Comparison of ENCODE assay signal across 1 cellular context in the genomic region with DNA sequence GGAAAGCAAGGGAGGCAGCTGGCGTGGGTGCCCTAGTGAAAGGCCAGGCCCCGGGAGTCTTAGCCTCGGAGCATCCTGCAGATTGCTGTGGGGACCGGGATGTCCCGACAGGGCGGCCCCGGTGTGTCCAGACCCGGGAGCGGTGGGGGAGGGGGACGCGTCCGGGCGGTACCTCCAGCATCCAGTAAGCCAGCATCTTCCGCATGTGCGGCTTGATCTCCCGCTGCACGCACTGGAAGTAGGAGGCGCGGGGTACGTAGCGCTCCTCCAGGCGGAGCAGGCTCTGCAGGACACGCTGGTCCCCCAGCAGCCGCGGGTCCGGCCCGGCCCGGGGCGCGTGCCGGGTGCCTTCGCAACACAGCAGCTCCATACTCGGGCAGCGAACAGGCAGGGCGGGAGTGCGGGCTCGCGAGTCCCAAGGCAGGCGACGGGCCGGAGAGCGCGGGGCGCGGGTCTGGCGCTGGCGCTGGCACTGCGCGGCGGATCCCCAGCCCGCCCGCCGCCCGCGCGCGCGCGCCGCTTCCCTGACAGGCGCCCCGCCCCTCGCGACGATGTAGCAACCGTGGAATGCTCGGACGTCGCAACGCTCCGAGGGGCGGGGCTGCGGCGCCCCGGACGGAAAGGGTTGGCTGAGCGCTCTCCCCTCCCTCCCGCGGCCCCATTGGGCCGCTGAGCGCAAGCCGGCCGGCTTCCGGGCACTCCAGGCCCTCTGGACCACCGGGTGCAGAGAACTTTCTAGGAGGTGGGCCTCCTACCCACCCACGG.
TF ChIP-seq lines count a peak whose summit lies in the region.

A gene (minus strand): TSS at position 529 of the 765 bp plus-strand sequence. CDS start 159 bp downstream, at position 370.

TF ChIP-seq in HepG2, 621 proteins besides CTCF, POLR2A, EP300 and RAD21 (continued from another document and continues in another):
- TF ChIP-seq, protein P1, sequence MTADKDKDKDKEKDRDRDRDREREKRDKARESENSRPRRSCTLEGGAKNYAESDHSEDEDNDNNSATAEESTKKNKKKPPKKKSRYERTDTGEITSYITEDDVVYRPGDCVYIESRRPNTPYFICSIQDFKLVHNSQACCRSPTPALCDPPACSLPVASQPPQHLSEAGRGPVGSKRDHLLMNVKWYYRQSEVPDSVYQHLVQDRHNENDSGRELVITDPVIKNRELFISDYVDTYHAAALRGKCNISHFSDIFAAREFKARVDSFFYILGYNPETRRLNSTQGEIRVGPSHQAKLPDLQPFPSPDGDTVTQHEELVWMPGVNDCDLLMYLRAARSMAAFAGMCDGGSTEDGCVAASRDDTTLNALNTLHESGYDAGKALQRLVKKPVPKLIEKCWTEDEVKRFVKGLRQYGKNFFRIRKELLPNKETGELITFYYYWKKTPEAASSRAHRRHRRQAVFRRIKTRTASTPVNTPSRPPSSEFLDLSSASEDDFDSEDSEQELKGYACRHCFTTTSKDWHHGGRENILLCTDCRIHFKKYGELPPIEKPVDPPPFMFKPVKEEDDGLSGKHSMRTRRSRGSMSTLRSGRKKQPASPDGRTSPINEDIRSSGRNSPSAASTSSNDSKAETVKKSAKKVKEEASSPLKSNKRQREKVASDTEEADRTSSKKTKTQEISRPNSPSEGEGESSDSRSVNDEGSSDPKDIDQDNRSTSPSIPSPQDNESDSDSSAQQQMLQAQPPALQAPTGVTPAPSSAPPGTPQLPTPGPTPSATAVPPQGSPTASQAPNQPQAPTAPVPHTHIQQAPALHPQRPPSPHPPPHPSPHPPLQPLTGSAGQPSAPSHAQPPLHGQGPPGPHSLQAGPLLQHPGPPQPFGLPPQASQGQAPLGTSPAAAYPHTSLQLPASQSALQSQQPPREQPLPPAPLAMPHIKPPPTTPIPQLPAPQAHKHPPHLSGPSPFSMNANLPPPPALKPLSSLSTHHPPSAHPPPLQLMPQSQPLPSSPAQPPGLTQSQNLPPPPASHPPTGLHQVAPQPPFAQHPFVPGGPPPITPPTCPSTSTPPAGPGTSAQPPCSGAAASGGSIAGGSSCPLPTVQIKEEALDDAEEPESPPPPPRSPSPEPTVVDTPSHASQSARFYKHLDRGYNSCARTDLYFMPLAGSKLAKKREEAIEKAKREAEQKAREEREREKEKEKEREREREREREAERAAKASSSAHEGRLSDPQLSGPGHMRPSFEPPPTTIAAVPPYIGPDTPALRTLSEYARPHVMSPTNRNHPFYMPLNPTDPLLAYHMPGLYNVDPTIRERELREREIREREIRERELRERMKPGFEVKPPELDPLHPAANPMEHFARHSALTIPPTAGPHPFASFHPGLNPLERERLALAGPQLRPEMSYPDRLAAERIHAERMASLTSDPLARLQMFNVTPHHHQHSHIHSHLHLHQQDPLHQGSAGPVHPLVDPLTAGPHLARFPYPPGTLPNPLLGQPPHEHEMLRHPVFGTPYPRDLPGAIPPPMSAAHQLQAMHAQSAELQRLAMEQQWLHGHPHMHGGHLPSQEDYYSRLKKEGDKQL (CRISPR knock-in tag; IDR thresholded peaks at IDR 0.05; ENCODE audit: low read depth), result no peak
- TF ChIP-seq ZNF816 (CRISPR knock-in tag; IDR thresholded peaks at IDR 0.05; ENCODE audit: borderline replicate concordance) (no peak), CAMTA2 (CRISPR knock-in tag; IDR thresholded peaks at IDR 0.05; ENCODE audit: borderline replicate concordance) (0 out of 2 replicates have a peak, but pooled peaks have one; percentile 68), ZNF720 (CRISPR knock-in tag; IDR thresholded peaks at IDR 0.05) (no peak), GLI4 (CRISPR knock-in tag; IDR thresholded peaks at IDR 0.05; ENCODE audit: borderline replicate concordance) (no peak), FOXK2 (IDR thresholded peaks at IDR 0.05) (no peak), ZNF619 (CRISPR knock-in tag; IDR thresholded peaks at IDR 0.05) (no peak), U2AF1 (optimal IDR thresholded peaks at IDR 0.05; ENCODE audit: low read depth, low read length) (no peak), REPIN1 (CRISPR knock-in tag; IDR thresholded peaks at IDR 0.05; ENCODE audit: borderline replicate concordance, low read depth) (no peak), ZNF235 (CRISPR knock-in tag; IDR thresholded peaks at IDR 0.05; ENCODE audit: borderline replicate concordance) (no peak), ZNF552 (CRISPR knock-in tag; IDR thresholded peaks at IDR 0.05; ENCODE audit: borderline replicate concordance) (no peak), ZNF780A (CRISPR knock-in tag; IDR thresholded peaks at IDR 0.05) (peak; percentile 60; the same call in 1 of the 2 replicates), ARID2 (CRISPR knock-in tag; IDR thresholded peaks at IDR 0.05; ENCODE audit: borderline replicate concordance) (peak; percentile 36; the same call in 1 of the 2 replicates), PITX1 (CRISPR knock-in tag; IDR thresholded peaks at IDR 0.05) (0 out of 2 replicates have a peak, but pooled peaks have one; percentile 21), GABPB1 (CRISPR knock-in tag; IDR thresholded peaks at IDR 0.05) (peak; percentile 90), POGZ (CRISPR knock-in tag; IDR thresholded peaks at IDR 0.05) (peak; percentile 24; the same call in 1 of the 2 replicates), ERF (CRISPR knock-in tag; IDR thresholded peaks at IDR 0.05) (0 out of 2 replicates have a peak, but pooled peaks have one; percentile 43), ZNF432 (CRISPR knock-in tag; IDR thresholded peaks at IDR 0.05; ENCODE audit: borderline replicate concordance) (no peak), ZNF550 (CRISPR knock-in tag; IDR thresholded peaks at IDR 0.05; ENCODE audit: borderline replicate concordance) (no peak), ZNF775 (CRISPR knock-in tag; IDR thresholded peaks at IDR 0.05; ENCODE audit: borderline replicate concordance) (0 out of 2 replicates have a peak, but pooled peaks have one; percentile 36), NFKB2 (CRISPR knock-in tag; IDR thresholded peaks at IDR 0.05; ENCODE audit: borderline replicate concordance) (0 out of 2 replicates have a peak, but pooled peaks have one; percentile 75), ZNF768 (CRISPR knock-in tag; IDR thresholded peaks at IDR 0.05) (peak; percentile 46), RBFOX2 (IDR thresholded peaks at IDR 0.05; ENCODE audit: low read depth, low read length) (peak; percentile 62), TP53 (CRISPR knock-in tag; conservative IDR thresholded peaks at IDR 0.05) (no peak), PHF5A (CRISPR knock-in tag; IDR thresholded peaks at IDR 0.05; ENCODE audit: low read depth, unreplicated experiment) (no peak)
- TF ChIP-seq, protein P2, sequence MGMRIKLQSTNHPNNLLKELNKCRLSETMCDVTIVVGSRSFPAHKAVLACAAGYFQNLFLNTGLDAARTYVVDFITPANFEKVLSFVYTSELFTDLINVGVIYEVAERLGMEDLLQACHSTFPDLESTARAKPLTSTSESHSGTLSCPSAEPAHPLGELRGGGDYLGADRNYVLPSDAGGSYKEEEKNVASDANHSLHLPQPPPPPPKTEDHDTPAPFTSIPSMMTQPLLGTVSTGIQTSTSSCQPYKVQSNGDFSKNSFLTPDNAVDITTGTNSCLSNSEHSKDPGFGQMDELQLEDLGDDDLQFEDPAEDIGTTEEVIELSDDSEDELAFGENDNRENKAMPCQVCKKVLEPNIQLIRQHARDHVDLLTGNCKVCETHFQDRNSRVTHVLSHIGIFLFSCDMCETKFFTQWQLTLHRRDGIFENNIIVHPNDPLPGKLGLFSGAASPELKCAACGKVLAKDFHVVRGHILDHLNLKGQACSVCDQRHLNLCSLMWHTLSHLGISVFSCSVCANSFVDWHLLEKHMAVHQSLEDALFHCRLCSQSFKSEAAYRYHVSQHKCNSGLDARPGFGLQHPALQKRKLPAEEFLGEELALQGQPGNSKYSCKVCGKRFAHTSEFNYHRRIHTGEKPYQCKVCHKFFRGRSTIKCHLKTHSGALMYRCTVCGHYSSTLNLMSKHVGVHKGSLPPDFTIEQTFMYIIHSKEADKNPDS (CRISPR knock-in tag; IDR thresholded peaks at IDR 0.05), result no peak
- TF ChIP-seq, protein P3, sequence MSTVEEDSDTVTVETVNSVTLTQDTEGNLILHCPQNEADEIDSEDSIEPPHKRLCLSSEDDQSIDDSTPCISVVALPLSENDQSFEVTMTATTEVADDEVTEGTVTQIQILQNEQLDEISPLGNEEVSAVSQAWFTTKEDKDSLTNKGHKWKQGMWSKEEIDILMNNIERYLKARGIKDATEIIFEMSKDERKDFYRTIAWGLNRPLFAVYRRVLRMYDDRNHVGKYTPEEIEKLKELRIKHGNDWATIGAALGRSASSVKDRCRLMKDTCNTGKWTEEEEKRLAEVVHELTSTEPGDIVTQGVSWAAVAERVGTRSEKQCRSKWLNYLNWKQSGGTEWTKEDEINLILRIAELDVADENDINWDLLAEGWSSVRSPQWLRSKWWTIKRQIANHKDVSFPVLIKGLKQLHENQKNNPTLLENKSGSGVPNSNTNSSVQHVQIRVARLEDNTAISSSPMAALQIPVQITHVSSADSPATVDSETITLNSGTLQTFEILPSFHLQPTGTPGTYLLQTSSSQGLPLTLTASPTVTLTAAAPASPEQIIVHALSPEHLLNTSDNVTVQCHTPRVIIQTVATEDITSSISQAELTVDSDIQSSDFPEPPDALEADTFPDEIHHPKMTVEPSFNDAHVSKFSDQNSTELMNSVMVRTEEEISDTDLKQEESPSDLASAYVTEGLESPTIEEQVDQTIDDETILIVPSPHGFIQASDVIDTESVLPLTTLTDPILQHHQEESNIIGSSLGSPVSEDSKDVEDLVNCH (CRISPR knock-in tag; IDR thresholded peaks at IDR 0.05), result 0 out of 2 replicates have a peak, but pooled peaks have one; percentile 30
- TF ChIP-seq, protein P4, sequence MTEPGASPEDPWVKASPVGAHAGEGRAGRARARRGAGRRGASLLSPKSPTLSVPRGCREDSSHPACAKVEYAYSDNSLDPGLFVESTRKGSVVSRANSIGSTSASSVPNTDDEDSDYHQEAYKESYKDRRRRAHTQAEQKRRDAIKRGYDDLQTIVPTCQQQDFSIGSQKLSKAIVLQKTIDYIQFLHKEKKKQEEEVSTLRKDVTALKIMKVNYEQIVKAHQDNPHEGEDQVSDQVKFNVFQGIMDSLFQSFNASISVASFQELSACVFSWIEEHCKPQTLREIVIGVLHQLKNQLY (CRISPR knock-in tag; IDR thresholded peaks at IDR 0.05), result no peak
- TF ChIP-seq, protein P5, sequence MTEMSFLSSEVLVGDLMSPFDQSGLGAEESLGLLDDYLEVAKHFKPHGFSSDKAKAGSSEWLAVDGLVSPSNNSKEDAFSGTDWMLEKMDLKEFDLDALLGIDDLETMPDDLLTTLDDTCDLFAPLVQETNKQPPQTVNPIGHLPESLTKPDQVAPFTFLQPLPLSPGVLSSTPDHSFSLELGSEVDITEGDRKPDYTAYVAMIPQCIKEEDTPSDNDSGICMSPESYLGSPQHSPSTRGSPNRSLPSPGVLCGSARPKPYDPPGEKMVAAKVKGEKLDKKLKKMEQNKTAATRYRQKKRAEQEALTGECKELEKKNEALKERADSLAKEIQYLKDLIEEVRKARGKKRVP (CRISPR knock-in tag; IDR thresholded peaks at IDR 0.05), result no peak
- TF ChIP-seq, protein P6, sequence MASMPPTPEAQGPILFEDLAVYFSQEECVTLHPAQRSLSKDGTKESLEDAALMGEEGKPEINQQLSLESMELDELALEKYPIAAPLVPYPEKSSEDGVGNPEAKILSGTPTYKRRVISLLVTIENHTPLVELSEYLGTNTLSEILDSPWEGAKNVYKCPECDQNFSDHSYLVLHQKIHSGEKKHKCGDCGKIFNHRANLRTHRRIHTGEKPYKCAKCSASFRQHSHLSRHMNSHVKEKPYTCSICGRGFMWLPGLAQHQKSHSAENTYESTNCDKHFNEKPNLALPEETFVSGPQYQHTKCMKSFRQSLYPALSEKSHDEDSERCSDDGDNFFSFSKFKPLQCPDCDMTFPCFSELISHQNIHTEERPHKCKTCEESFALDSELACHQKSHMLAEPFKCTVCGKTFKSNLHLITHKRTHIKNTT (CRISPR knock-in tag; IDR thresholded peaks at IDR 0.05), result no peak
- TF ChIP-seq, protein P7, sequence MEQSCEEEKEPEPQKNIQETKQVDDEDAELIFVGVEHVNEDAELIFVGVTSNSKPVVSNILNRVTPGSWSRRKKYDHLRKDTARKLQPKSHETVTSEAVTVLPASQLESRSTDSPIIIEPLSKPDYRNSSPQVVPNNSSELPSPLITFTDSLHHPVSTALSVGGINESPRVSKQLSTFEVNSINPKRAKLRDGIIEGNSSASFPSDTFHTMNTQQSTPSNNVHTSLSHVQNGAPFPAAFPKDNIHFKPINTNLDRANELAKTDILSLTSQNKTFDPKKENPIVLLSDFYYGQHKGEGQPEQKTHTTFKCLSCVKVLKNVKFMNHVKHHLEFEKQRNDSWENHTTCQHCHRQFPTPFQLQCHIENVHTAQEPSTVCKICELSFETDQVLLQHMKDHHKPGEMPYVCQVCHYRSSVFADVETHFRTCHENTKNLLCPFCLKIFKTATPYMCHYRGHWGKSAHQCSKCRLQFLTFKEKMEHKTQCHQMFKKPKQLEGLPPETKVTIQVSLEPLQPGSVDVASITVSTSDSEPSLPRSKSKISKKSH (CRISPR knock-in tag; IDR thresholded peaks at IDR 0.05; ENCODE audit: borderline replicate concordance), result no peak
- TF ChIP-seq, protein P8, sequence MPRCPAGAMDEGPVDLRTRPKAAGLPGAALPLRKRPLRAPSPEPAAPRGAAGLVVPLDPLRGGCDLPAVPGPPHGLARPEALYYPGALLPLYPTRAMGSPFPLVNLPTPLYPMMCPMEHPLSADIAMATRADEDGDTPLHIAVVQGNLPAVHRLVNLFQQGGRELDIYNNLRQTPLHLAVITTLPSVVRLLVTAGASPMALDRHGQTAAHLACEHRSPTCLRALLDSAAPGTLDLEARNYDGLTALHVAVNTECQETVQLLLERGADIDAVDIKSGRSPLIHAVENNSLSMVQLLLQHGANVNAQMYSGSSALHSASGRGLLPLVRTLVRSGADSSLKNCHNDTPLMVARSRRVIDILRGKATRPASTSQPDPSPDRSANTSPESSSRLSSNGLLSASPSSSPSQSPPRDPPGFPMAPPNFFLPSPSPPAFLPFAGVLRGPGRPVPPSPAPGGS (CRISPR knock-in tag; IDR thresholded peaks at IDR 0.05), result no peak; the same call in 1 of the 2 replicates
- TF ChIP-seq, protein P9, sequence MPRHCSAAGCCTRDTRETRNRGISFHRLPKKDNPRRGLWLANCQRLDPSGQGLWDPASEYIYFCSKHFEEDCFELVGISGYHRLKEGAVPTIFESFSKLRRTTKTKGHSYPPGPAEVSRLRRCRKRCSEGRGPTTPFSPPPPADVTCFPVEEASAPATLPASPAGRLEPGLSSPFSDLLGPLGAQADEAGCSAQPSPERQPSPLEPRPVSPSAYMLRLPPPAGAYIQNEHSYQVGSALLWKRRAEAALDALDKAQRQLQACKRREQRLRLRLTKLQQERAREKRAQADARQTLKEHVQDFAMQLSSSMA (CRISPR knock-in tag; IDR thresholded peaks at IDR 0.05), result peak; percentile 58; the same call in 1 of the 2 replicates
